ENCODE assay signal across 7 cellular contexts in the genomic region with DNA sequence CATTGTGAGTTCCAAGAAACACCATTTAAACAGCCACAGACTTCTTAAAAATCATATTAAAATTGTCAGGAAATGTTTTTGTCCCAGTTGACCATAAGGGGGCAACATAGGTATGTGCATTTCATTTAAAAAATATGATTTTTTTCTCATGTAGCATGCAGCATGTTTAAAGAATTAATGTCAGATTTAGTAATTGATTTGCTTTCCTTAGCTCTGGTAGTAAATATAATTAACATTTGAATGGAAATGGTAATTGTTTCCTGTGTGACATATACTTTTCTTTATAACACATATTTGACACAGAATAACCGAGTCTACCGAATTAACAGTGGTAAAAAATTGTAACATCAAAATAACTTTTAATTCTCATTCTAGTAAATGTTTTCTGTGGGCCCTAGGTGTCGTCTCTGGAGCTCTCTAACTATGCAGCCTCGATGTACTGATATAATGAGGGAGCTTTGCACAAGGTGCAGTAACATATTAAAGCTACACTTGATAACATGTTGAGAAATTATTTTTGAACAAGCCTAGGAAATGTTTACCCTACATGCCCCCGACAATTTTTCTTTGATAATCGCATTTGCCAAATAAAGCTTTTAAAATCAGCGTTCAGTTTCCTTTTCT. TPM values are rescaled to one million over a fixed set of nuclear protein-coding genes. Genes with fewer than 3 reads are reported as not detected.
DNase-seq lines count a peak whose midpoint lies in the region; ATAC-seq and TF ChIP-seq lines count a peak whose summit lies in the region.

No MANE protein-coding gene starts in this region.

- H3K9ac ChIP-seq in endocrine pancreas (ENCODE audit: control insufficient read depth, insufficient read depth, low read length), result no peak overlapping the region

- H3K36me3 ChIP-seq in endocrine pancreas (ENCODE audit: control insufficient read depth, insufficient read depth, low read length), result no peaks in the 10 kb centered on the region

- ATAC-seq in omental fat pad (ENCODE audit: low FRiP score) (peak; percentile 22), GM21447 (IDR thresholded peaks at IDR 0.05; ENCODE audit: unreplicated experiment) (no peak)

- TF ChIP-seq POLR2A in NB4 (IDR thresholded peaks at IDR 0.05; ENCODE audit: extremely low read depth, insufficient read length), result no peak

- H3K9me3 ChIP-seq in endocrine pancreas (ENCODE audit: control insufficient read depth, low read length), result no peaks in the 10 kb centered on the region

- peak; percentile 56 for TF ChIP-seq CTCF in GM10248 (IDR thresholded peaks at IDR 0.05; ENCODE audit: control extremely low read depth, extremely low read depth, low read depth, missing control alignments)
- peak; percentile 26 for TF ChIP-seq CTCF in NB4 (IDR thresholded peaks at IDR 0.05; ENCODE audit: low read depth, low read length)
- no peak for TF ChIP-seq CTCF in omental fat pad (IDR thresholded peaks at IDR 0.05)

- no peaks in the 10 kb centered on the region for H3K27me3 ChIP-seq in endocrine pancreas (ENCODE audit: control insufficient read depth, insufficient read depth, low read length)

- peaks cover 27% of the 10 kb centered on the region for H3K4me1 ChIP-seq in endocrine pancreas (ENCODE audit: control insufficient read depth, insufficient read depth, low read length)

- CTCF ChIA-PET in GM10248 (lab: Yijun Ruan, JAX), result interaction anchor here (0.7 to 16.3 kb wide), 36 partner anchors 9 to 424 kb away, joined by 3 to 443 read pairs (median 4); a partner anchor contains a TSS

- POLR2A ChIA-PET in GM10248 (lab: Yijun Ruan, JAX), result interaction anchor here (0.6 kb wide), 1 partner anchor 35 kb away, joined by 4 read pairs; a partner anchor contains a TSS

- DNase-seq in GM10248 (ENCODE audit: extremely low spot score) (peak; percentile 27), NB4 (ENCODE audit: low read depth) (peak; percentile 37), omental fat pad (ENCODE audit: low spot score) (no peak), NCI-H1092 (lab: John Stamatoyannopoulos, UW) (no peak), NCI-H187 treated with DMSO at 0.1 percent for 48 hours (lab: John Stamatoyannopoulos, UW) (no peak)

- no peak overlapping the region for H3K4me3 ChIP-seq in NB4 (ENCODE audit: low read depth, low read length)
- peak overlapping the region; percentile 56 for H3K4me3 ChIP-seq in endocrine pancreas (ENCODE audit: control insufficient read depth, insufficient read depth, low read length)

RNA-seq across cellular contexts. Expression of a gene that starts 34.9 kb away (rescaled TPM):
- total RNA-seq in omental fat pad, result 10 to 100 TPM in 3 of 4 donors, 1 to 10 TPM in 1; 6.5 to 22.9 (median 10.7) TPM

RNA-seq across cellular contexts. Expression of a gene that starts 35.4 kb away (rescaled TPM):
- 100 to 1,000 TPM in 2 of 4 donors, 10 to 100 TPM in 2; 78.2 to 296 (median 108) TPM for total RNA-seq in omental fat pad

Comparison
In these comparisons a context has a peak if more than half of its experiments do, and no peak if none do; other contexts are left out.
1. DNase-seq: peak in GM10248 (single experiment) and NB4 (single experiment); none in omental fat pad (single experiment), NCI-H1092 (single experiment) and NCI-H187 treated with DMSO at 0.1 percent for 48 hours (single experiment).
2. CTCF ChIP-seq: peak in GM10248 (single experiment) and NB4 (single experiment); none in omental fat pad (0 of 3).